Comparison of ENCODE assay signal across 9 cellular contexts in genomic region chr6:169250660-169251059, GRCh38. TPM values are rescaled to one million over a fixed set of nuclear protein-coding genes. Genes with fewer than 3 reads are reported as not detected.
DNase-seq lines count a peak whose midpoint lies in the region; ATAC-seq, FAIRE-seq and TF ChIP-seq lines count a peak whose summit lies in the region.
"Had no signal": no experiment of that assay in that cellular context is flagged by ENCODE, and none has a peak within 500 bp of the region (broad histone marks: within the 10 kb centered on the region; RNA-seq: fewer than 3 reads in every experiment).

No MANE protein-coding gene starts in this region.

- no peak for TF ChIP-seq EP300 in A549 (IDR thresholded peaks at IDR 0.05)

- dilution Hi-C loops in IMR-90 (cut with HindIII; ENCODE audit: low sequenced_read_pairs, unreplicated experiment): no loop called here

- BruUV-seq in IMR-90 (replicated peaks; lab: Mats Ljungman, UMichigan): no TSS peak

- 0 out of 2 replicates have a peak overlapping the region, but pooled peaks have one; percentile 41 for H2AK5ac ChIP-seq in IMR-90 (ENCODE audit: low read depth, low read length)

- peaks cover 28% of the 10 kb centered on the region for H3K36me3 ChIP-seq in IMR-90 (ENCODE audit: control insufficient read depth, insufficient read depth, low read length)
- peaks cover 9% of the 10 kb centered on the region for H3K36me3 ChIP-seq in lower lobe of right lung

- H3K9ac ChIP-seq in IMR-90 (ENCODE audit: low read depth, low read length): no peak overlapping the region; the same call in 1 of the 2 replicates

- H4K5ac ChIP-seq in IMR-90 (ENCODE audit: low read depth, low read length): no peak overlapping the region

- H2AFZ ChIP-seq in IMR-90 (replicated peaks; ENCODE audit: low read length, poor library complexity): peak overlapping the region; percentile 3

- peak overlapping the region; percentile 5; the same call in 1 of the 2 replicates for H3K18ac ChIP-seq in IMR-90 (ENCODE audit: low read depth, low read length)

- no peak overlapping the region; the same call in 1 of the 2 replicates for H2BK120ac ChIP-seq in IMR-90 (ENCODE audit: low read depth, low read length)

- peaks cover 0 to 9% (median 0%) of the 10 kb centered on the region in 3 donors for H3K9me3 Mint-ChIP-seq in T-cell

- no peaks in the 10 kb centered on the region for H3K4me1 ChIP-seq in A549
- peaks cover 15% of the 10 kb centered on the region for H3K4me1 ChIP-seq in IMR-90 (ENCODE audit: control insufficient read depth, insufficient read depth, low read length)
- peaks cover 17% of the 10 kb centered on the region for H3K4me1 ChIP-seq in lower lobe of right lung

- H3K27me3 ChIP-seq in IMR-90 (ENCODE audit: control insufficient read depth, insufficient read depth, low read length) (no peaks in the 10 kb centered on the region), lower lobe of right lung (ENCODE audit: low read depth) (peaks cover 49% of the 10 kb centered on the region)

- H4K20me1 ChIP-seq in IMR-90 (ENCODE audit: insufficient read depth, low read length): no peaks in the 10 kb centered on the region

- no peak overlapping the region for H2BK15ac ChIP-seq in IMR-90 (ENCODE audit: low read depth, low read length)

- H3K4me1 Mint-ChIP-seq in T-cell: peaks cover 22 to 27% (median 24%) of the 10 kb centered on the region in 3 donors

- POLR2A ChIA-PET in A549 (lab: Yijun Ruan, JAX) (no interaction called here), IMR-90 (lab: Charles Lee; ENCODE audit: unreplicated experiment) (no interaction called here), T-cell (lab: Charles Lee) (no interaction called here)

- peak overlapping the region; percentile 12 for H2AK9ac ChIP-seq in IMR-90 (replicated peaks; ENCODE audit: low read depth, low read length, poor library complexity)

- H4K91ac ChIP-seq in IMR-90 (ENCODE audit: insufficient read depth, low read depth, low read length): no peak overlapping the region; the same call in 1 of the 2 replicates

- peak; percentile 33 to 62; a peak in 3 of 6 replicates for ATAC-seq in A549
- peak; percentile 81 for ATAC-seq in IMR-90 (ENCODE audit: low read depth)
- no peak for ATAC-seq in lower lobe of right lung
- ATAC-seq in T-cell (replicated peaks in 1 of 4): no peak

- H4K8ac ChIP-seq in IMR-90 (ENCODE audit: low read depth in 2 of 2, low read length in 2 of 2): peak overlapping the region in 1 of 2 experiments; percentile 22; a peak in 1 of 4 replicates

- in situ Hi-C loops in IMR-90 (cut with MboI; ENCODE audit: low sequenced_read_pairs) (no loop called here), GM13977 (cut with MboI; ENCODE audit: low pct_unique_long_range_greater_than_20kb, low sequenced_read_pairs, unreplicated experiment) (no loop called here)

- TF ChIP-seq CTCF in A549 (IDR thresholded peaks at IDR 0.05) (no peak), IMR-90 (conservative IDR thresholded peaks at IDR 0.05; ENCODE audit: low read depth, low read length) (no peak), lower lobe of right lung (IDR thresholded peaks at IDR 0.05) (no peak), GM13977 (IDR thresholded peaks at IDR 0.05; ENCODE audit: extremely low read depth, insufficient read depth, missing control alignments) (no peak)

- H3K4ac ChIP-seq in IMR-90 (ENCODE audit: low read depth, low read length): peak overlapping the region; percentile 17; the same call in 1 of the 2 replicates

- 53% methylated on average over 4 of the region's 5 CpGs for WGBS in A549 (ENCODE audit: missing lambda C conversion rate)
- no CpG with 5 or more reads among the region's 5 CpGs for WGBS in IMR-90 (ENCODE audit: extremely low coverage in 2 of 2, insufficient read length in 1 of 2), 2 experiments

- H3K9me3 ChIP-seq in A549 (no peaks in the 10 kb centered on the region), IMR-90 (ENCODE audit: control insufficient read depth, insufficient read depth, low read length) (no peaks in the 10 kb centered on the region), lower lobe of right lung (no peaks in the 10 kb centered on the region)

- H2BK20ac ChIP-seq in IMR-90 (ENCODE audit: low read depth, low read length): 0 out of 2 replicates have a peak overlapping the region, but pooled peaks have one; percentile 11

- no peak for FAIRE-seq in A549 (lab: Jason Lieb, UNC)

- intact Hi-C loops in IMR-90 (cut with micrococcal nuclease) (loop anchor here (1.0 to 5.0 kb wide), 4 partner anchors 122 to 452 kb away; partner anchors contain the start of genes C6orf120 and WDR27), lower lobe of right lung (cut with DNase I) (no loop called here)

- H3K23ac ChIP-seq in IMR-90 (ENCODE audit: low read depth, low read length): no peak overlapping the region

- H3K56ac ChIP-seq in IMR-90 (ENCODE audit: extremely low read depth, insufficient read depth, low read length): no peak overlapping the region

- CTCF ChIA-PET in A549 (lab: Yijun Ruan, JAX) (interaction anchor here (1.1 kb wide), 1 partner anchor 14 kb away, joined by 3 read pairs; no protein-coding TSS in a partner anchor), IMR-90 (lab: Yijun Ruan, JAX) (interaction anchor here (0.5 kb wide), 1 partner anchor 269 kb away, joined by 3 read pairs; no protein-coding TSS in a partner anchor), T-cell (lab: Charles Lee) (interaction anchor here in 1 of 2 donors (1.2 kb wide), 1 partner anchor 85 kb away, joined by 3 read pairs; no protein-coding TSS in a partner anchor)

- H3K14ac ChIP-seq in IMR-90 (replicated peaks; ENCODE audit: low read depth, low read length): no peak overlapping the region

- H3K27ac ChIP-seq in A549 (no peak overlapping the region), IMR-90 (ENCODE audit: insufficient read depth, low read length) (no peak overlapping the region), cingulate gyrus (ENCODE audit: low read depth, low read length) (peak overlapping the region; percentile 66), lower lobe of right lung (no peak overlapping the region)

- H3K27me3 Mint-ChIP-seq in T-cell: peaks cover 54 to 57% of the 10 kb centered on the region in 2 donors

- H3K4me2 ChIP-seq in A549 (no peak overlapping the region), IMR-90 (ENCODE audit: low read depth, low read length) (no peak overlapping the region)

- H3K4me3 Mint-ChIP-seq in T-cell: no peak overlapping the region

- DNase-seq in A549 (ENCODE audit: low read depth in 1 of 2, low spot score in 1 of 2): peak; percentile 2 to 16
- peak; percentile 95 for DNase-seq in IMR-90
- no peak for DNase-seq in lower lobe of right lung
- DNase-seq in stimulated activated CD4-positive, alpha-beta T cell treated with anti-CD3 and anti-CD28 coated beads, Interleukin-2, amount 100 ng/mL, for 24 hours: no peak
- no peak for DNase-seq in T-cell
- no peak for DNase-seq in GM13977 (ENCODE audit: low spot score)
- DNase-seq in NCI-H2171 treated with DMSO at 0.1 percent for 48 hours (lab: John Stamatoyannopoulos, UW): no peak
- DNase-seq: MM.1S had no signal

- H3K36me3 Mint-ChIP-seq in T-cell: no peaks in the 10 kb centered on the region

- H3K4me3 ChIP-seq in A549 (no peak overlapping the region), IMR-90 (ENCODE audit: insufficient read depth, low read depth, low read length) (no peak overlapping the region), lower lobe of right lung (peak overlapping the region; percentile 43)

- TF ChIP-seq POLR2A in A549 (IDR thresholded peaks at IDR 0.05; ENCODE audit: low read length) (no peak), IMR-90 (IDR thresholded peaks at IDR 0.05; ENCODE audit: low read depth, low read length) (peak; percentile 57)

- H2BK5ac ChIP-seq in IMR-90 (ENCODE audit: low read depth, low read length, poor library complexity, severe bottlenecking): peak overlapping the region; percentile 21

- H3K79me1 ChIP-seq in IMR-90 (ENCODE audit: low read depth in 1 of 2, low read length in 2 of 2): peaks cover 14 to 20% of the 10 kb centered on the region in 2 experiments; a peak in 3 of 4 replicates

- no peak for TF ChIP-seq RAD21 in A549 (conservative IDR thresholded peaks at IDR 0.05 in 1 of 2, IDR thresholded peaks at IDR 0.05 in 1 of 2)
- TF ChIP-seq RAD21 in IMR-90 (IDR thresholded peaks at IDR 0.05; ENCODE audit: low read length): peak; percentile 39

- H3K9me1 ChIP-seq in IMR-90 (ENCODE audit: insufficient read depth, low read length): peaks cover 16% of the 10 kb centered on the region

- H3K27ac Mint-ChIP-seq in T-cell: no peak overlapping the region

TF ChIP-seq in A549, 52 proteins besides CTCF, POLR2A, EP300 and RAD21 (continues in another document):
- no peak for TF ChIP-seq JUN (IDR thresholded peaks at IDR 0.05)
- TF ChIP-seq RARB (CRISPR knock-in tag; IDR thresholded peaks at IDR 0.05): no peak
- TF ChIP-seq ESRRA (IDR thresholded peaks at IDR 0.05; ENCODE audit: borderline replicate concordance, low read length): no peak
- TF ChIP-seq CBX8 (IDR thresholded peaks at IDR 0.05): no peak

TF ChIP-seq in IMR-90, 13 proteins besides CTCF, POLR2A, EP300 and RAD21 (continues in another document):
- TF ChIP-seq USF2 (IDR thresholded peaks at IDR 0.05; ENCODE audit: low read depth, low read length): peak; percentile 42; the same call in 1 of the 2 replicates
- peak; percentile 59 for TF ChIP-seq FOS (IDR thresholded peaks at IDR 0.05; ENCODE audit: low read depth, low read length)
- no peak for TF ChIP-seq RFX5 (IDR thresholded peaks at IDR 0.05; ENCODE audit: low read depth, low read length)
- peak; percentile 32; the same call in 1 of the 2 replicates for TF ChIP-seq CEBPB (IDR thresholded peaks at IDR 0.05; ENCODE audit: low read depth, low read length)

RNA-seq across cellular contexts. Expression of gene THBS2, which starts 3.0 kb away (rescaled TPM):
- polyA plus RNA-seq in A549 (2011; rRNA removed) (0.03 and 0.06 TPM in 2 replicates), A549 (2017; fragmentation: RNase III; extraction: RNeasy Plus Mini Kit Qiagen cat#74134 plus additional on column Dnase treatment) (0.01 TPM in 1 of 3 replicates, not detected in the others), IMR-90 (2012; rRNA removed) (97.3 and 106 TPM in 2 replicates)
- not detected in 2 replicates for polyA plus RNA-seq in A549 (2012; cell fraction: cytosol; rRNA removed)
- not detected in 2 replicates for polyA plus RNA-seq in A549 (2012; cell fraction: nucleus; rRNA removed)
- 0.10 TPM in 1 of 2 replicates, not detected in the other for polyA minus RNA-seq in A549 (2011; rRNA and poly(A)+ RNA removed)
- total RNA-seq in IMR-90 (2012; rRNA removed) (101 and 113 TPM in 2 replicates), lower lobe of right lung (8.8 TPM), T-cell (under 1 TPM in 3 of 5 donors, not detected in 2; 0.09 to 0.39 (median 0.12) TPM)
- polyA plus RNA-seq in IMR-90 (2012; cell fraction: cytosol; rRNA removed): 99.4 and 135 TPM in 2 replicates
- 137 and 172 TPM in 2 replicates for polyA plus RNA-seq in IMR-90 (2012; cell fraction: nucleus; rRNA removed; ENCODE audit: low replicate concordance)

Comparison
In these comparisons a context has a peak if more than half of its experiments do, and no peak if none do; other contexts are left out.
1. ATAC-seq: peak in A549 (2 of 2) and IMR-90 (single experiment); none in lower lobe of right lung (0 of 2) and T-cell (0 of 4).
2. DNase-seq: peak in A549 (2 of 2) and IMR-90 (single experiment); none in lower lobe of right lung (single experiment), stimulated activated CD4-positive, alpha-beta T cell treated with anti-CD3 and anti-CD28 coated beads, Interleukin-2, amount 100 ng/mL, for 24 hours (0 of 2), T-cell (0 of 34), GM13977 (single experiment) and NCI-H2171 treated with DMSO at 0.1 percent for 48 hours (single experiment).
3. RNA of gene THBS2, which starts 3.0 kb away (total RNA-seq): 101 to 113 TPM in IMR-90; 8.8 TPM in lower lobe of right lung (single experiment) and 0.09 to 0.39 TPM in T-cell; every median in the first group is over 10 times any median in the second.